In the genomic region with DNA sequence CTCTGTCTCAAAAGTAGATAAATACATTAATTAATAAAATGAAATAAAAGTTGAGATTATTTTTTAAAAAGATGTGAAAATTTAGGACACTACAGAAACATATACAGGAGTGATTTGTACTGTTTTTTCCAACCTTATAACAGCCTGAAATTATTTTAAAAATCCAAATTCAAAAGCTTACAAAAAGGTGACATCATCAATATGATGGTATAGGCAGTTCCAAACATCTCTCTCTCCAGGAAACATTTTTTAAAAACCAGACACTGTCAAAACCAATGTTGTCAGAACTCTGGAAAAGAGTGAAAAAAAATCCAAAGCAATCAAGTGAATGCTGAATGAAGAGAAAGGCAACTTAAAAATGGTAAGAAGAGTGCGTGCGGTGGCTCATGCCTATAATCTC, we compare ENCODE assay signal across 20 cellular contexts.
DNase-seq lines count a peak whose midpoint lies in the region; ATAC-seq, FAIRE-seq and TF ChIP-seq lines count a peak whose summit lies in the region.
"Had no signal": no experiment of that assay in that cellular context is flagged by ENCODE, and none has a peak within 500 bp of the region (broad histone marks: within the 10 kb centered on the region; RNA-seq: fewer than 3 reads in every experiment).

No MANE protein-coding gene starts in this region.

- WGBS in HepG2 (ENCODE audit: low lambda C conversion rate): 97% methylated on average over 2 of the region's 2 CpGs
- 100% methylated on average over 2 of the region's 2 CpGs for whole genome bisulfite sequencing in right lobe of liver (ENCODE audit: insufficient coverage, low coverage, low lambda C conversion rate, missing lambda C conversion rate)
- WGBS in K562 (ENCODE audit: insufficient coverage, low coverage, missing lambda C conversion rate): 90% methylated on average over 2 of the region's 2 CpGs
- WGBS in SK-N-SH (ENCODE audit: low lambda C conversion rate): 89% methylated on average over 2 of the region's 2 CpGs

- H3K4me3 ChIP-seq in HepG2 (replicated peaks in 1 of 3; ENCODE audit: insufficient read depth in 1 of 3, low read depth in 2 of 3, low read length in 3 of 3) (no peak overlapping the region), right lobe of liver (no peak overlapping the region), K562 (no peak overlapping the region), SK-N-SH (ENCODE audit: low read depth in 2 of 2, low read length in 1 of 2) (no peak overlapping the region)
- H3K4me3 ChIP-seq: A549; BLaER1 treated with 17β-estradiol and CSF1 and Interleukin-3, amounts not matched to agents 10 nM and 100 nM had no signal

- POLR2A ChIA-PET in HepG2 (lab: Yijun Ruan, JAX) (interaction anchor here (0.7 kb wide), 1 partner anchor 1133 kb away, joined by 3 read pairs; no protein-coding TSS in a partner anchor), K562 (lab: Yijun Ruan, JAX) (interaction anchor here (1.1 kb wide), 1 partner anchor 9 kb away, joined by 4 read pairs; no protein-coding TSS in a partner anchor), SK-N-SH (lab: Yijun Ruan, JAX) (no interaction called here)

- H3K4me1 ChIP-seq in HepG2 (ENCODE audit: insufficient read depth, low read length): peaks cover 6% of the 10 kb centered on the region
- no peaks in the 10 kb centered on the region for H3K4me1 ChIP-seq in right lobe of liver
- peaks cover 0 to 7% of the 10 kb centered on the region in 2 experiments; a peak in 2 of 5 replicates for H3K4me1 ChIP-seq in K562 (replicated peaks in 1 of 2; ENCODE audit: control insufficient read depth in 2 of 2, insufficient read depth in 2 of 2, low read length in 2 of 2)
- no peaks in the 10 kb centered on the region for H3K4me1 ChIP-seq in SK-N-SH (ENCODE audit: control insufficient read depth in 1 of 2, insufficient read depth in 2 of 2, low read depth in 1 of 2, low read length in 1 of 2)

- H3K36me3 ChIP-seq in HepG2 (replicated peaks in 1 of 2; ENCODE audit: control insufficient read depth in 1 of 2, insufficient read depth in 2 of 2, low read length in 2 of 2) (no peaks in the 10 kb centered on the region), right lobe of liver (no peaks in the 10 kb centered on the region), K562 (ENCODE audit: control insufficient read depth, insufficient read depth, low read length) (no peaks in the 10 kb centered on the region), SK-N-SH (replicated peaks in 1 of 2; ENCODE audit: control insufficient read depth in 1 of 2, insufficient read depth in 2 of 2, low read length in 1 of 2) (no peaks in the 10 kb centered on the region)
- H3K36me3 ChIP-seq: BLaER1 treated with 17β-estradiol and CSF1 and Interleukin-3, amounts not matched to agents 10 nM and 100 nM had no signal

- CTCF ChIA-PET in HepG2 (lab: Yijun Ruan, JAX; ENCODE audit: low intra/inter-chr PET ratio, low total read pairs): no interaction called here
- CTCF ChIA-PET in K562 (lab: Yijun Ruan, JAX; ENCODE audit: low intra/inter-chr PET ratio): no interaction called here
- CTCF ChIA-PET in SK-N-SH (lab: Yijun Ruan, JAX): interaction anchor here (0.7 to 1.6 kb wide), 2 partner anchors 23 to 76 kb away, joined by 3 to 4 read pairs; no protein-coding TSS in a partner anchor

- no peak for TF ChIP-seq CTCF in HepG2 (CRISPR knock-in tag; IDR thresholded peaks at IDR 0.05)
- TF ChIP-seq CTCF in right lobe of liver (IDR thresholded peaks at IDR 0.05): no peak
- no peak for TF ChIP-seq CTCF in K562 (IDR thresholded peaks at IDR 0.05 in 2 of 3, conservative IDR thresholded peaks at IDR 0.05 in 1 of 3; ENCODE audit: insufficient read depth in 2 of 3, low read depth in 1 of 3, low read length in 3 of 3)
- no peak for TF ChIP-seq CTCF in SK-N-SH (IDR thresholded peaks at IDR 0.05)

- H3K9me1 ChIP-seq in K562 (ENCODE audit: control insufficient read depth, insufficient read depth, low read length): no peaks in the 10 kb centered on the region

- H4K20me1 ChIP-seq in HepG2 (ENCODE audit: insufficient read depth, low read length): no peaks in the 10 kb centered on the region
- no peaks in the 10 kb centered on the region for H4K20me1 ChIP-seq in K562 (replicated peaks; ENCODE audit: control insufficient read depth, insufficient read depth, low read length)
- no peaks in the 10 kb centered on the region for H4K20me1 ChIP-seq in SK-N-SH (ENCODE audit: insufficient read depth)
- H4K20me1 ChIP-seq: BLaER1 treated with 17β-estradiol and CSF1 and Interleukin-3, amounts not matched to agents 10 nM and 100 nM had no signal

- no peaks in the 10 kb centered on the region for H3K79me2 ChIP-seq in HepG2 (ENCODE audit: insufficient read depth, low read length)
- no peaks in the 10 kb centered on the region for H3K79me2 ChIP-seq in K562 (ENCODE audit: control insufficient read depth, insufficient read depth, low read length)
- H3K79me2 ChIP-seq in SK-N-SH (ENCODE audit: insufficient read depth): no peaks in the 10 kb centered on the region

- no peaks in the 10 kb centered on the region for H3K9me2 ChIP-seq in SK-N-SH

- no peak for TF ChIP-seq EP300 in HepG2 (IDR thresholded peaks at IDR 0.05; ENCODE audit: low read depth in 2 of 2, low read length in 2 of 2)
- no peak for TF ChIP-seq EP300 in HepG2 (CRISPR knock-in tag; IDR thresholded peaks at IDR 0.05; ENCODE audit: borderline replicate concordance)
- TF ChIP-seq EP300 in K562 (IDR thresholded peaks at IDR 0.05; ENCODE audit: low read length): no peak
- no peak for TF ChIP-seq EP300 in SK-N-SH (IDR thresholded peaks at IDR 0.05; ENCODE audit: borderline replicate concordance in 1 of 2, low read depth in 1 of 2, low read length in 1 of 2)

- H3K9ac ChIP-seq in HepG2 (ENCODE audit: insufficient read depth, low read depth, low read length) (no peak overlapping the region), K562 (ENCODE audit: insufficient read depth in 1 of 2, low read depth in 2 of 2, low read length in 2 of 2) (no peak overlapping the region), SK-N-SH (no peak overlapping the region)
- H3K9ac ChIP-seq: BLaER1 treated with 17β-estradiol and CSF1 and Interleukin-3, amounts not matched to agents 10 nM and 100 nM had no signal

- in situ Hi-C loops in HepG2 (cut with HindIII; ENCODE audit: extremely low pct_ligation_motif_present, low pct_unique_long_range_greater_than_20kb): no loop called here
- in situ Hi-C loops in K562 (cut with MboI): no loop called here

- ATAC-seq in HepG2 (no peak), right lobe of liver (no peak), K562 (no peak)
- ATAC-seq: A549; CD8-positive, alpha-beta T cell had no signal

- H3K27ac ChIP-seq in HepG2 (ENCODE audit: extremely low read length, insufficient read depth, low read length) (no peak overlapping the region), right lobe of liver (no peak overlapping the region), K562 (ENCODE audit: extremely low read depth, low read depth, low read length) (no peak overlapping the region), SK-N-SH (ENCODE audit: low read depth in 2 of 2, low read length in 1 of 2) (no peak overlapping the region)
- H3K27ac ChIP-seq: 22Rv1; A549; BLaER1 treated with 17β-estradiol and CSF1 and Interleukin-3, amounts not matched to agents 10 nM and 100 nM; C4-2B had no signal

- H3F3A ChIP-seq in SK-N-SH (replicated peaks; ENCODE audit: insufficient read depth): no peaks in the 10 kb centered on the region

- FAIRE-seq in HepG2 (lab: Jason Lieb, UNC) (no peak), K562 (lab: Jason Lieb, UNC) (no peak)
- FAIRE-seq: A549 had no signal

- DNase-seq in HepG2 (ENCODE audit: low spot score): no peak
- DNase-seq in right lobe of liver: no peak
- DNase-seq in K562 (ENCODE audit: extremely low read depth in 1 of 4, low spot score in 3 of 4): no peak
- DNase-seq in SK-N-SH: no peak
- no peak for DNase-seq in COLO668 (lab: John Stamatoyannopoulos, UW; ENCODE audit: unreplicated experiment)
- DNase-seq: AML-193; CD4-positive, alpha-beta T cell; CD8-positive, alpha-beta T cell; COR-L47; DMS 273 treated with DMSO at 0.1 percent for 48 hours; DMS153; DMS53; DMS79; DND-41; EL; GDM1 had no signal

- TF ChIP-seq POLR2A in HepG2 (IDR thresholded peaks at IDR 0.05; ENCODE audit: insufficient read depth in 1 of 2, low read depth in 2 of 2, low read length in 2 of 2) (no peak), right lobe of liver (IDR thresholded peaks at IDR 0.05) (no peak), K562 (conservative IDR thresholded peaks at IDR 0.05) (no peak)

- intact Hi-C loops in HepG2 (cut with micrococcal nuclease; ENCODE audit: unreplicated experiment): no loop called here
- intact Hi-C loops in right lobe of liver (cut with DNase I): no loop called here
- intact Hi-C loops in K562 (cut with micrococcal nuclease): no loop called here

- TF ChIP-seq RAD21 in HepG2 (CRISPR knock-in tag; IDR thresholded peaks at IDR 0.05) (no peak), K562 (CRISPR knock-in tag; conservative IDR thresholded peaks at IDR 0.05 in 1 of 2, IDR thresholded peaks at IDR 0.05 in 1 of 2) (no peak), SK-N-SH (IDR thresholded peaks at IDR 0.05; ENCODE audit: low read length) (no peak)

- H3K27me3 ChIP-seq in HepG2 (ENCODE audit: control insufficient read depth in 1 of 2, insufficient read depth in 2 of 2, low read length in 2 of 2): peaks cover 2 to 4% of the 10 kb centered on the region in 2 experiments; a peak in 3 of 5 replicates
- no peaks in the 10 kb centered on the region for H3K27me3 ChIP-seq in right lobe of liver
- H3K27me3 ChIP-seq in K562 (ENCODE audit: control insufficient read depth in 2 of 2, insufficient read depth in 2 of 2, low read length in 2 of 2): no peaks in the 10 kb centered on the region
- H3K27me3 ChIP-seq in SK-N-SH (ENCODE audit: insufficient read depth): no peaks in the 10 kb centered on the region
- H3K27me3 ChIP-seq: BLaER1 treated with 17β-estradiol and CSF1 and Interleukin-3, amounts not matched to agents 10 nM and 100 nM had no signal

- H2AFZ ChIP-seq in HepG2 (ENCODE audit: low read length) (no peak overlapping the region), K562 (ENCODE audit: low read depth, low read length) (no peak overlapping the region), SK-N-SH (ENCODE audit: low read depth) (no peak overlapping the region)

- H3K9me3 ChIP-seq in HepG2 (ENCODE audit: low read length) (no peaks in the 10 kb centered on the region; the same call in 1 of the 2 replicates), right lobe of liver (no peaks in the 10 kb centered on the region), K562 (replicated peaks; ENCODE audit: control insufficient read depth, insufficient read depth, low read depth, low read length) (peaks cover 5% of the 10 kb centered on the region; the same call in 1 of the 2 replicates), SK-N-SH (no peaks in the 10 kb centered on the region)

- H3K4me2 ChIP-seq in HepG2 (ENCODE audit: low read depth, low read length) (no peak overlapping the region), K562 (ENCODE audit: insufficient read depth, low read length) (no peak overlapping the region), SK-N-SH (no peak overlapping the region)
- H3K4me2 ChIP-seq: A549 had no signal

- BruUV-seq in HepG2 (replicated peaks; lab: Mats Ljungman, UMichigan) (no TSS peak), K562 (replicated peaks; lab: Mats Ljungman, UMichigan) (no TSS peak)

TF ChIP-seq in K562, 482 proteins besides CTCF, POLR2A, EP300 and RAD21 (continues in another document):
- TF ChIP-seq EGR1 (conservative IDR thresholded peaks at IDR 0.05): no peak

TF ChIP-seq in SK-N-SH, 30 proteins besides CTCF, POLR2A, EP300 and RAD21 (continues in another document):
- no peak for TF ChIP-seq NFIC (IDR thresholded peaks at IDR 0.05; ENCODE audit: borderline replicate concordance)
